In genomic region chr6:259901-260508, GRCh38 we compare ENCODE assay signal across 11 cellular contexts. TPM values are rescaled to one million over a fixed set of nuclear protein-coding genes. Genes with fewer than 3 reads are reported as not detected.
A peak's percentile ranks its signal among the peaks of the same experiment; 100 is the strongest.
DNase-seq lines count a peak whose midpoint lies in the region; ATAC-seq and TF ChIP-seq lines count a peak whose summit lies in the region.
"Had no signal": no experiment of that assay in that cellular context is flagged by ENCODE, and none has a peak within 500 bp of the region (broad histone marks: within the 10 kb centered on the region; RNA-seq: fewer than 3 reads in every experiment).

No MANE protein-coding gene starts in this region.

- H3K9me3 Mint-ChIP-seq in activated T-helper 17 cell treated with anti-CD3 and anti-CD28 coated beads, Interleukin-2, amount 50 U/mL, for 72 hours = peaks cover 13% of the 10 kb centered on the region

- POLR2A ChIA-PET in GM10248 (lab: Yijun Ruan, JAX) = no interaction called here
- POLR2A ChIA-PET in HEK293T (lab: Yijun Ruan, JAX) = no interaction called here

- H3K27ac Mint-ChIP-seq in activated T-helper 17 cell treated with anti-CD3 and anti-CD28 coated beads, Interleukin-2, amount 50 U/mL, for 72 hours = no peak overlapping the region

- no peaks in the 10 kb centered on the region for H3K36me3 Mint-ChIP-seq in activated T-helper 17 cell treated with anti-CD3 and anti-CD28 coated beads, Interleukin-2, amount 50 U/mL, for 72 hours (ENCODE audit: low read depth)

- no peak overlapping the region for H3K4me3 ChIP-seq in breast epithelium
- H3K4me3 ChIP-seq: heart left ventricle had no signal

- no peaks in the 10 kb centered on the region for H3K36me3 ChIP-seq in breast epithelium
- H3K36me3 ChIP-seq: heart left ventricle, neutrophil had no signal

- intact Hi-C loops in breast epithelium (cut with DNase I; ENCODE audit: low total_unique reads) = no loop called here

- H3K4me1 Mint-ChIP-seq in activated T-helper 17 cell treated with anti-CD3 and anti-CD28 coated beads, Interleukin-2, amount 50 U/mL, for 72 hours = peaks cover 11% of the 10 kb centered on the region

- DNase-seq in GM10248 (ENCODE audit: extremely low spot score) (peak; percentile 77), HEK293T (ENCODE audit: extremely low spot score) (no peak), midbrain (lab: John Stamatoyannopoulos, UW) (no peak), breast epithelium (ENCODE audit: low spot score in 2 of 2) (no peak)
- DNase-seq in stimulated activated CD4-positive, alpha-beta T cell treated with anti-CD3 and anti-CD28 coated beads, Interleukin-4, amount 100 ng/mL, for 1 hour = no peak
- DNase-seq: heart left ventricle, NCI-H526 treated with DMSO at 0.1 percent for 48 hours had no signal

- H3K27me3 Mint-ChIP-seq in activated T-helper 17 cell treated with anti-CD3 and anti-CD28 coated beads, Interleukin-2, amount 50 U/mL, for 72 hours = no peaks in the 10 kb centered on the region

- H3K9me3 ChIP-seq in breast epithelium = no peaks in the 10 kb centered on the region
- H3K9me3 ChIP-seq: neutrophil had no signal

- TF ChIP-seq POLR2A in breast epithelium (IDR thresholded peaks at IDR 0.05) = no peak

- CTCF ChIA-PET in GM10248 (lab: Yijun Ruan, JAX) = interaction anchor here (0.6 to 6.3 kb wide), 11 partner anchors 11 to 76 kb away, joined by 3 to 27 read pairs (median 5); no protein-coding TSS in a partner anchor
- CTCF ChIA-PET in HEK293T (lab: Yijun Ruan, JAX) = no interaction called here

- no peak overlapping the region for H3K27ac ChIP-seq in breast epithelium
- H3K27ac ChIP-seq: neutrophil had no signal

- no peaks in the 10 kb centered on the region for H3K27me3 ChIP-seq in breast epithelium
- H3K27me3 ChIP-seq: heart left ventricle, neutrophil had no signal

- H3K4me1 ChIP-seq in breast epithelium = no peaks in the 10 kb centered on the region

- no peak for TF ChIP-seq CTCF in GM10248 (IDR thresholded peaks at IDR 0.05; ENCODE audit: control extremely low read depth, extremely low read depth, low read depth, missing control alignments)
- no peak for TF ChIP-seq CTCF in breast epithelium (IDR thresholded peaks at IDR 0.05)

- peak; percentile 92 for ATAC-seq in GM19395 (IDR thresholded peaks at IDR 0.05; ENCODE audit: unreplicated experiment)
- peak; percentile 60 for ATAC-seq in HG03045 (IDR thresholded peaks at IDR 0.05; ENCODE audit: unreplicated experiment)
- peak; percentile 43 for ATAC-seq in activated T-helper 17 cell treated with anti-CD3 and anti-CD28 coated beads, Interleukin-2, amount 50 U/mL, for 72 hours (replicated peaks)
- ATAC-seq: heart left ventricle had no signal

- H3K4me3 Mint-ChIP-seq in activated T-helper 17 cell treated with anti-CD3 and anti-CD28 coated beads, Interleukin-2, amount 50 U/mL, for 72 hours = peak overlapping the region; percentile 11

TF ChIP-seq in HEK293T, 16 proteins besides CTCF, POLR2A, EP300 and RAD21:
- no peak for TF ChIP-seq SP1 (IDR thresholded peaks at IDR 0.05)

RNA-seq across cellular contexts. Expression of gene DUSP22, which starts 32.3 kb away (rescaled TPM):
- total RNA-seq in activated T-helper 17 cell treated with anti-CD3 and anti-CD28 coated beads, Interleukin-2, amount 50 U/mL, for 72 hours = 10 to 100 TPM; 23.3 to 27.4 TPM
- total RNA-seq in breast epithelium = 10 to 100 TPM; 55.6 to 81.9 (median 59.0) TPM
